ENCODE assay signal across 8 cellular contexts in genomic region chr5:1479581-1480188, GRCh38. TPM values are rescaled to one million over a fixed set of nuclear protein-coding genes. Genes with fewer than 3 reads are reported as not detected.
DNase-seq lines count a peak whose midpoint lies in the region; ATAC-seq, FAIRE-seq and TF ChIP-seq lines count a peak whose summit lies in the region.

No MANE protein-coding gene starts in this region.

- H3K27ac ChIP-seq in astrocyte (ENCODE audit: low read depth, low read length), result no peak overlapping the region

- H3K79me2 ChIP-seq in astrocyte (ENCODE audit: insufficient read depth, low read length), result no peaks in the 10 kb centered on the region

- H3K36me3 ChIP-seq in astrocyte (ENCODE audit: insufficient read depth, low read length), result peaks cover 9% of the 10 kb centered on the region

- H3K9ac ChIP-seq in astrocyte (ENCODE audit: low read length), result no peak overlapping the region

- no peak overlapping the region for H3K4me3 ChIP-seq in astrocyte (ENCODE audit: insufficient read depth, low read depth, low read length)

- H3K27me3 Mint-ChIP-seq in T-helper 2 cell treated with Interferon-gamma antibody and Interleukin-4, amounts not matched to agents 5 μg/mL and 100 μg/mL, for 36 hours (ENCODE audit: low read depth), result no peaks in the 10 kb centered on the region
- H3K27me3 Mint-ChIP-seq in astrocyte (ENCODE audit: low read depth, unreplicated experiment), result no peaks in the 10 kb centered on the region
- H3K27me3 Mint-ChIP-seq in immature natural killer cell (ENCODE audit: low read depth in 3 of 3), result peaks cover 13 to 35% (median 16%) of the 10 kb centered on the region in 3 donors

- H3K36me3 Mint-ChIP-seq in T-helper 2 cell treated with Interferon-gamma antibody and Interleukin-4, amounts not matched to agents 5 μg/mL and 100 μg/mL, for 36 hours (ENCODE audit: low read depth), result peaks cover 6% of the 10 kb centered on the region
- H3K36me3 Mint-ChIP-seq in astrocyte (ENCODE audit: low read depth, unreplicated experiment) (peaks cover 13% of the 10 kb centered on the region), immature natural killer cell (peaks cover 0 to 34% (median 4%) of the 10 kb centered on the region in 3 donors)

- peaks cover 37% of the 10 kb centered on the region for H4K20me1 ChIP-seq in astrocyte (ENCODE audit: insufficient read depth, low read length)

- H3K27me3 ChIP-seq in astrocyte (ENCODE audit: insufficient read depth, low read length), result no peaks in the 10 kb centered on the region

- no peak for ATAC-seq in GM18517 (IDR thresholded peaks at IDR 0.05; ENCODE audit: unreplicated experiment)

- H2AFZ ChIP-seq in astrocyte (ENCODE audit: low read depth, low read length), result no peak overlapping the region

- peaks cover 2% of the 10 kb centered on the region for H3K4me1 Mint-ChIP-seq in T-helper 2 cell treated with Interferon-gamma antibody and Interleukin-4, amounts not matched to agents 5 μg/mL and 100 μg/mL, for 36 hours (ENCODE audit: low read depth)
- no peaks in the 10 kb centered on the region for H3K4me1 Mint-ChIP-seq in astrocyte (ENCODE audit: low read depth, unreplicated experiment)
- H3K4me1 Mint-ChIP-seq in immature natural killer cell, result peaks cover 19 to 35% of the 10 kb centered on the region in 2 donors

- no peaks in the 10 kb centered on the region for H3K9me3 Mint-ChIP-seq in T-helper 2 cell treated with Interferon-gamma antibody and Interleukin-4, amounts not matched to agents 5 μg/mL and 100 μg/mL, for 36 hours
- H3K9me3 Mint-ChIP-seq in astrocyte (ENCODE audit: unreplicated experiment) (no peaks in the 10 kb centered on the region), immature natural killer cell (peaks cover 0 to 2% (median 0%) of the 10 kb centered on the region in 6 donors)

- no peak overlapping the region for H3K4me2 ChIP-seq in astrocyte (ENCODE audit: low read length)

- TF ChIP-seq CTCF in astrocyte (IDR thresholded peaks at IDR 0.05; ENCODE audit: insufficient read depth, low read depth, low read length), result peak; percentile 62

- H3K27ac Mint-ChIP-seq in T-helper 2 cell treated with Interferon-gamma antibody and Interleukin-4, amounts not matched to agents 5 μg/mL and 100 μg/mL, for 36 hours, result no peak overlapping the region
- H3K27ac Mint-ChIP-seq in astrocyte (ENCODE audit: unreplicated experiment) (no peak overlapping the region), immature natural killer cell (peak overlapping the region; percentile 79 to 92 (median 86))

- DNase-seq in T-helper 2 cell, result peak in 3 of 5 experiments; percentile 24 to 40 (median 28)
- no peak for DNase-seq in T-helper 2 cell treated with Interferon-gamma antibody and Interleukin-4, amounts not matched to agents 5 μg/mL and 100 μg/mL, for 36 hours (ENCODE audit: low spot score)
- DNase-seq in OCI-M1 (lab: John Stamatoyannopoulos, UW), result peak; percentile 64
- DNase-seq in astrocyte (ENCODE audit: low read depth), result no peak
- peak; percentile 51 to 59 (median 55) for DNase-seq in immature natural killer cell
- peak; percentile 32 for DNase-seq in stimulated activated CD4-positive, alpha-beta T cell treated with anti-CD3 and anti-CD28 coated beads, Interleukin-4, amount 100 ng/mL, for 24 hours
- no peak for DNase-seq in NCI-H774 (lab: John Stamatoyannopoulos, UW)

- H3K9me3 ChIP-seq in astrocyte (ENCODE audit: insufficient read depth, low read depth, low read length), result no peaks in the 10 kb centered on the region

- no peak overlapping the region for H3K4me3 Mint-ChIP-seq in T-helper 2 cell treated with Interferon-gamma antibody and Interleukin-4, amounts not matched to agents 5 μg/mL and 100 μg/mL, for 36 hours
- H3K4me3 Mint-ChIP-seq in astrocyte (ENCODE audit: unreplicated experiment) (no peak overlapping the region), immature natural killer cell (no peak overlapping the region)

- no peaks in the 10 kb centered on the region for H3K4me1 ChIP-seq in astrocyte (ENCODE audit: insufficient read depth, low read length)

- FAIRE-seq in astrocyte (lab: Jason Lieb, UNC), result no peak

RNA-seq across cellular contexts. Expression of gene SLC6A3, which starts 34.4 kb away (rescaled TPM):
- total RNA-seq in astrocyte, result 0.07 TPM in 2 replicates
- polyA plus RNA-seq in immature natural killer cell, result not detected

RNA-seq across cellular contexts. Expression of gene LPCAT1, which starts 44.1 kb away (rescaled TPM):
- total RNA-seq in astrocyte, result 35.7 and 41.9 TPM in 2 replicates
- 100 to 1,000 TPM; 107 to 255 (median 144) TPM for polyA plus RNA-seq in immature natural killer cell

Comparison
In these comparisons a context has a peak if more than half of its experiments do, and no peak if none do; other contexts are left out.
1. DNase-seq: peak in T-helper 2 cell (3 of 5), OCI-M1 (single experiment), immature natural killer cell (3 of 3) and stimulated activated CD4-positive, alpha-beta T cell treated with anti-CD3 and anti-CD28 coated beads, Interleukin-4, amount 100 ng/mL, for 24 hours (single experiment); none in T-helper 2 cell treated with Interferon-gamma antibody and Interleukin-4, amounts not matched to agents 5 μg/mL and 100 μg/mL, for 36 hours (single experiment), astrocyte (single experiment) and NCI-H774 (single experiment).
2. H3K27ac Mint-ChIP-seq: peak in immature natural killer cell (6 of 6); none in T-helper 2 cell treated with Interferon-gamma antibody and Interleukin-4, amounts not matched to agents 5 μg/mL and 100 μg/mL, for 36 hours (single experiment) and astrocyte (single experiment).